In genomic region chr22:50102946-50103345, GRCh38 we compare ENCODE assay signal across 11 cellular contexts. TPM values are rescaled to one million over a fixed set of nuclear protein-coding genes. Genes with fewer than 3 reads are reported as not detected.
DNase-seq lines count a peak whose midpoint lies in the region; ATAC-seq, FAIRE-seq and TF ChIP-seq lines count a peak whose summit lies in the region.
"Had no signal": no experiment of that assay in that cellular context is flagged by ENCODE, and none has a peak within 500 bp of the region (broad histone marks: within the 10 kb centered on the region; RNA-seq: fewer than 3 reads in every experiment).

No MANE protein-coding gene starts in this region.

- H3K36me3 ChIP-seq in keratinocyte (ENCODE audit: control insufficient read depth in 2 of 2, extremely low read depth in 1 of 2, insufficient read depth in 2 of 2, low read length in 2 of 2), result no peaks in the 10 kb centered on the region

- in situ Hi-C loops in GM13977 (cut with MboI; ENCODE audit: low pct_unique_long_range_greater_than_20kb, low sequenced_read_pairs, unreplicated experiment), result no loop called here

- H3K9me1 ChIP-seq in keratinocyte (ENCODE audit: control insufficient read depth, extremely low read depth, insufficient read depth, low read length), result no peaks in the 10 kb centered on the region

- TF ChIP-seq CTCF in GM13977 (IDR thresholded peaks at IDR 0.05; ENCODE audit: extremely low read depth, insufficient read depth, missing control alignments), result peak; percentile 33
- no peak for TF ChIP-seq CTCF in RWPE1 (conservative IDR thresholded peaks at IDR 0.05; ENCODE audit: low read depth)
- peak in 2 of 3 experiments; percentile 13 to 60 for TF ChIP-seq CTCF in keratinocyte (optimal IDR thresholded peaks at IDR 0.05 in 1 of 3, IDR thresholded peaks at IDR 0.05 in 1 of 3, conservative IDR thresholded peaks at IDR 0.05 in 1 of 3; ENCODE audit: extremely low read depth in 1 of 3, insufficient read depth in 2 of 3, low read length in 3 of 3)

- peaks cover 15% of the 10 kb centered on the region for H3K4me1 ChIP-seq in keratinocyte (ENCODE audit: control insufficient read depth, extremely low read depth, insufficient read depth, low read length)

- no peak overlapping the region for H3K4me3 ChIP-seq in keratinocyte (ENCODE audit: control insufficient read depth in 2 of 3, extremely low read depth in 1 of 3, insufficient read depth in 2 of 3, low read depth in 1 of 3, low read length in 3 of 3)

- POLR2A ChIA-PET in RWPE1 (lab: Yijun Ruan, JAX; ENCODE audit: low non-redundant PET), result no interaction called here

- no peaks in the 10 kb centered on the region for H4K20me1 ChIP-seq in keratinocyte (ENCODE audit: control insufficient read depth, extremely low read depth, insufficient read depth, low read length)

- peaks cover 4% of the 10 kb centered on the region for H3K27me3 ChIP-seq in keratinocyte (ENCODE audit: control insufficient read depth, extremely low read depth, insufficient read depth, low read length)

- H3K27ac ChIP-seq in RWPE1 (peak overlapping the region; percentile 20), keratinocyte (ENCODE audit: control insufficient read depth, insufficient read depth, low read length) (no peak overlapping the region)

- DNase-seq in CD1c-positive myeloid dendritic cell (ENCODE audit: extremely low spot score), result peak; percentile 31
- DNase-seq in GM13977 (ENCODE audit: low spot score), result peak; percentile 60
- DNase-seq in RWPE1 (ENCODE audit: low spot score), result peak; percentile 43
- DNase-seq in keratinocyte (ENCODE audit: low read depth, low spot score), result no peak
- no peak for DNase-seq in T-helper 9 cell
- no peak for DNase-seq in NCI-H526 treated with DMSO at 0.1 percent for 48 hours (lab: John Stamatoyannopoulos, UW)
- DNase-seq: CD8-positive, alpha-beta memory T cell; mesenchymal stem cell had no signal

- ATAC-seq in HG03108 (IDR thresholded peaks at IDR 0.05; ENCODE audit: unreplicated experiment), result no peak
- no peak for ATAC-seq in GM18868 (IDR thresholded peaks at IDR 0.05; ENCODE audit: unreplicated experiment)

- no peaks in the 10 kb centered on the region for H3K79me2 ChIP-seq in keratinocyte (ENCODE audit: control insufficient read depth, insufficient read depth, low read length)

- H3K4me2 ChIP-seq in keratinocyte (ENCODE audit: control insufficient read depth, extremely low read depth, insufficient read depth, low read depth, low read length), result no peak overlapping the region

- H2AFZ ChIP-seq in keratinocyte (ENCODE audit: control insufficient read depth, low read length), result no peak overlapping the region

- no peak for FAIRE-seq in keratinocyte (lab: Jason Lieb, UNC)

- CTCF ChIA-PET in RWPE1 (lab: Yijun Ruan, JAX), result no interaction called here

- H3K9me3 ChIP-seq in keratinocyte (ENCODE audit: control insufficient read depth, low read depth, low read length), result peaks cover 2% of the 10 kb centered on the region

- H3K9ac ChIP-seq in keratinocyte (ENCODE audit: control insufficient read depth, extremely low read depth, insufficient read depth, low read length), result no peak overlapping the region

- dilution Hi-C loops in keratinocyte (cut with MboI; ENCODE audit: extremely low pct_ligation_motif_present, low sequenced_read_pairs), result no loop called here

RNA-seq across cellular contexts. Expression of gene MOV10L1, which starts 13.1 kb away (rescaled TPM):
- polyA plus RNA-seq in keratinocyte, result not detected in 3 replicates
- polyA plus RNA-seq in keratinocyte (2011; ENCODE audit: low read depth), result not detected
- polyA plus RNA-seq in keratinocyte (2011; cell fraction: cytosol; rRNA removed), result not detected in 2 replicates
- not detected in 2 replicates for polyA plus RNA-seq in keratinocyte (2011; cell fraction: nucleus; rRNA removed)
- not detected in 2 replicates for polyA plus RNA-seq in keratinocyte (2012; ENCODE audit: low replicate concordance)
- 0.06 to 0.95 TPM (median 0.10 TPM) in 3 replicates for polyA minus RNA-seq in keratinocyte
- not detected for polyA minus RNA-seq in keratinocyte (2011; cell fraction: cytosol; rRNA and poly(A)+ RNA removed)
- not detected in 2 replicates for polyA minus RNA-seq in keratinocyte (2011; cell fraction: nucleus; rRNA and poly(A)+ RNA removed)
- polyA plus RNA-seq: CD8-positive, alpha-beta memory T cell had no signal

RNA-seq across cellular contexts. Expression of gene MLC1, which starts 17.7 kb away (rescaled TPM):
- polyA plus RNA-seq in keratinocyte, result not detected in 3 replicates
- not detected for polyA plus RNA-seq in keratinocyte (2011; ENCODE audit: low read depth)
- polyA plus RNA-seq in keratinocyte (2011; cell fraction: cytosol; rRNA removed), result not detected in 2 replicates
- polyA plus RNA-seq in keratinocyte (2011; cell fraction: nucleus; rRNA removed), result not detected in 2 replicates
- not detected in 2 replicates for polyA plus RNA-seq in keratinocyte (2012; ENCODE audit: low replicate concordance)
- 0.10 TPM in 1 of 3 replicates, not detected in the others for polyA minus RNA-seq in keratinocyte
- polyA minus RNA-seq in keratinocyte (2011; cell fraction: cytosol; rRNA and poly(A)+ RNA removed), result not detected
- not detected in 2 replicates for polyA minus RNA-seq in keratinocyte (2011; cell fraction: nucleus; rRNA and poly(A)+ RNA removed)

RNA-seq across cellular contexts. Expression of gene TTLL8, which starts 44.8 kb away (rescaled TPM):
- not detected in 3 replicates for polyA plus RNA-seq in keratinocyte
- polyA plus RNA-seq in keratinocyte (2011; ENCODE audit: low read depth), result not detected
- not detected in 2 replicates for polyA plus RNA-seq in keratinocyte (2011; cell fraction: cytosol; rRNA removed)
- not detected in 2 replicates for polyA plus RNA-seq in keratinocyte (2011; cell fraction: nucleus; rRNA removed)
- not detected in 2 replicates for polyA plus RNA-seq in keratinocyte (2012; ENCODE audit: low replicate concordance)
- not detected in 3 replicates for polyA minus RNA-seq in keratinocyte
- polyA minus RNA-seq in keratinocyte (2011; cell fraction: cytosol; rRNA and poly(A)+ RNA removed), result not detected
- polyA minus RNA-seq in keratinocyte (2011; cell fraction: nucleus; rRNA and poly(A)+ RNA removed), result not detected in 2 replicates
- polyA plus RNA-seq: adipose tissue; CD8-positive, alpha-beta memory T cell had no signal

Comparison
In these comparisons a context has a peak if more than half of its experiments do, and no peak if none do; other contexts are left out.
1. DNase-seq: peak in CD1c-positive myeloid dendritic cell (single experiment), GM13977 (single experiment) and RWPE1 (single experiment); none in keratinocyte (single experiment), T-helper 9 cell (single experiment) and NCI-H526 treated with DMSO at 0.1 percent for 48 hours (single experiment).